Comparison of ENCODE assay signal across 8 cellular contexts in genomic region chr6:37207903-37208456, GRCh38. TPM values are rescaled to one million over a fixed set of nuclear protein-coding genes. Genes with fewer than 3 reads are reported as not detected.
DNase-seq lines count a peak whose midpoint lies in the region; ATAC-seq, FAIRE-seq and TF ChIP-seq lines count a peak whose summit lies in the region.

No MANE protein-coding gene starts in this region.

- TF ChIP-seq POLR2A in GM12892 (IDR thresholded peaks at IDR 0.05; ENCODE audit: low read depth, low read length) (no peak), erythroblast (IDR thresholded peaks at IDR 0.05; ENCODE audit: low read length) (no peak)

- FAIRE-seq in GM12892 (lab: Jason Lieb, UNC), result peak; percentile 58

- ATAC-seq in naive thymus-derived CD8-positive, alpha-beta T cell, result peak; percentile 55 to 74
- peak; percentile 85 to 86 for ATAC-seq in stimulated activated naive B cell treated with anti-CD40 and anti-IgM and Interleukin-4, amounts not matched to agents 10 μg/mL and 1 μg/mL and 100 μg/mL, for 72 hours (replicated peaks)
- no peak for ATAC-seq in HG03159 (IDR thresholded peaks at IDR 0.05; ENCODE audit: unreplicated experiment)

- H3K36me3 ChIP-seq in KMS-11 (ENCODE audit: insufficient read depth), result no peaks in the 10 kb centered on the region

- H3K79me2 ChIP-seq in KMS-11 (ENCODE audit: insufficient read depth, low read depth), result no peaks in the 10 kb centered on the region

- peak; percentile 87 for TF ChIP-seq CTCF in KMS-11 (conservative IDR thresholded peaks at IDR 0.05; ENCODE audit: low read depth, low read length)

- peaks cover 10% of the 10 kb centered on the region for H3K4me1 ChIP-seq in KMS-11 (ENCODE audit: low read depth, poor library complexity, severe bottlenecking)

- POLR2A ChIA-PET in naive thymus-derived CD8-positive, alpha-beta T cell (lab: Charles Lee), result interaction anchor here (1.0 to 5.2 kb wide), 7 partner anchors 18 to 322 kb away, joined by 3 to 76 read pairs (median 7); partner anchors contain the start of genes C6orf89 and PIM1

- peaks cover 34 to 63% (median 61%) of the 10 kb centered on the region in 4 donors for H3K4me1 Mint-ChIP-seq in naive thymus-derived CD8-positive, alpha-beta T cell
- H3K4me1 Mint-ChIP-seq in stimulated activated naive B cell treated with anti-CD40 and anti-IgM and Interleukin-4, amounts not matched to agents 10 μg/mL and 1 μg/mL and 100 μg/mL, for 72 hours, result peaks cover 22 to 34% of the 10 kb centered on the region in 2 donors

- H3K27ac ChIP-seq in KMS-11, result no peak overlapping the region

- H3K27me3 ChIP-seq in KMS-11 (ENCODE audit: insufficient read depth, low read depth), result no peaks in the 10 kb centered on the region

- peak overlapping the region; percentile 60; the same call in 1 of the 2 replicates for H2AFZ ChIP-seq in KMS-11 (ENCODE audit: low read depth)

- H3K27ac Mint-ChIP-seq in naive thymus-derived CD8-positive, alpha-beta T cell, result peak overlapping the region; percentile 83 to 94 (median 91)
- no peak overlapping the region for H3K27ac Mint-ChIP-seq in stimulated activated naive B cell treated with anti-CD40 and anti-IgM and Interleukin-4, amounts not matched to agents 10 μg/mL and 1 μg/mL and 100 μg/mL, for 72 hours

- H3K4me3 ChIP-seq in KMS-11 (IDR thresholded peaks at IDR 0.05; ENCODE audit: insufficient read depth, low read depth, low read length), result no peak overlapping the region

- H3K27me3 Mint-ChIP-seq in naive thymus-derived CD8-positive, alpha-beta T cell, result peaks cover 0 to 2% (median 0%) of the 10 kb centered on the region in 5 donors
- H3K27me3 Mint-ChIP-seq in stimulated activated naive B cell treated with anti-CD40 and anti-IgM and Interleukin-4, amounts not matched to agents 10 μg/mL and 1 μg/mL and 100 μg/mL, for 72 hours, result peaks cover 9 to 23% of the 10 kb centered on the region in 2 donors

- no peak overlapping the region; the same call in 1 of the 2 replicates for H3K4me2 ChIP-seq in KMS-11

- no peak overlapping the region for H3K9ac ChIP-seq in KMS-11

- no peaks in the 10 kb centered on the region for H3K36me3 Mint-ChIP-seq in naive thymus-derived CD8-positive, alpha-beta T cell
- H3K36me3 Mint-ChIP-seq in stimulated activated naive B cell treated with anti-CD40 and anti-IgM and Interleukin-4, amounts not matched to agents 10 μg/mL and 1 μg/mL and 100 μg/mL, for 72 hours, result no peaks in the 10 kb centered on the region

- DNase-seq in GM12892 (ENCODE audit: insufficient read length), result peak; percentile 60
- DNase-seq in OCI-M1 (lab: John Stamatoyannopoulos, UW), result peak; percentile 97
- peak; percentile 82 for DNase-seq in activated T-cell treated with anti-CD3 and anti-CD28 coated beads for 24 hours (ENCODE audit: low read depth)
- DNase-seq in erythroblast (lab: John Stamatoyannopoulos, UW), result peak; percentile 89 to 93
- DNase-seq in naive thymus-derived CD8-positive, alpha-beta T cell, result peak; percentile 66 to 94 (median 83)
- peak; percentile 71 for DNase-seq in stimulated activated naive B cell treated with anti-CD40 and anti-IgM and Interleukin-4, amounts not matched to agents 10 μg/mL and 1 μg/mL and 100 μg/mL, for 72 hours

- H4K20me1 ChIP-seq in KMS-11 (ENCODE audit: insufficient read depth), result no peaks in the 10 kb centered on the region

- peak overlapping the region in 9 of 10 donors; percentile 54 to 81 (median 66) for H3K4me3 Mint-ChIP-seq in naive thymus-derived CD8-positive, alpha-beta T cell
- no peak overlapping the region for H3K4me3 Mint-ChIP-seq in stimulated activated naive B cell treated with anti-CD40 and anti-IgM and Interleukin-4, amounts not matched to agents 10 μg/mL and 1 μg/mL and 100 μg/mL, for 72 hours

- H3K9me3 Mint-ChIP-seq in naive thymus-derived CD8-positive, alpha-beta T cell, result no peaks in the 10 kb centered on the region
- H3K9me3 Mint-ChIP-seq in stimulated activated naive B cell treated with anti-CD40 and anti-IgM and Interleukin-4, amounts not matched to agents 10 μg/mL and 1 μg/mL and 100 μg/mL, for 72 hours, result no peaks in the 10 kb centered on the region

RNA-seq across cellular contexts. Expression of gene PIM1, which starts 38.0 kb away (rescaled TPM):
- polyA plus RNA-seq in GM12892 (2012; ENCODE audit: missing spikeins), result 8.3 TPM
- total RNA-seq in naive thymus-derived CD8-positive, alpha-beta T cell, result 10 to 100 TPM; 79.3 to 80.5 TPM
- 100 to 1,000 TPM; 106 to 196 (median 182) TPM for polyA plus RNA-seq in naive thymus-derived CD8-positive, alpha-beta T cell

RNA-seq across cellular contexts. Expression of gene TBC1D22B, which starts 49.6 kb away (rescaled TPM):
- polyA plus RNA-seq in GM12892 (2012; ENCODE audit: missing spikeins), result 9.3 TPM
- 1 to 10 TPM; 9.4 to 9.5 TPM for total RNA-seq in naive thymus-derived CD8-positive, alpha-beta T cell
- polyA plus RNA-seq in naive thymus-derived CD8-positive, alpha-beta T cell, result 1 to 10 TPM; 5.1 to 8.4 (median 5.4) TPM

RNA-seq across cellular contexts. Expression of gene TMEM217, which starts 50.0 kb away (rescaled TPM):
- 1.4 TPM for polyA plus RNA-seq in GM12892 (2012; ENCODE audit: missing spikeins)
- total RNA-seq in naive thymus-derived CD8-positive, alpha-beta T cell, result under 1 TPM; 0.42 to 0.96 TPM
- under 1 TPM; 0.24 to 0.71 (median 0.54) TPM for polyA plus RNA-seq in naive thymus-derived CD8-positive, alpha-beta T cell

Comparison
In these comparisons a context has a peak if more than half of its experiments do, and no peak if none do; other contexts are left out.
1. H3K4me3 Mint-ChIP-seq: peak in naive thymus-derived CD8-positive, alpha-beta T cell (9 of 10); none in stimulated activated naive B cell treated with anti-CD40 and anti-IgM and Interleukin-4, amounts not matched to agents 10 μg/mL and 1 μg/mL and 100 μg/mL, for 72 hours (0 of 2).
2. Peak in every context shown above with its lines, with median percentiles within 50 percentile points of each other: DNase-seq.